Comparison of ENCODE assay signal across 18 cellular contexts in the genomic region with DNA sequence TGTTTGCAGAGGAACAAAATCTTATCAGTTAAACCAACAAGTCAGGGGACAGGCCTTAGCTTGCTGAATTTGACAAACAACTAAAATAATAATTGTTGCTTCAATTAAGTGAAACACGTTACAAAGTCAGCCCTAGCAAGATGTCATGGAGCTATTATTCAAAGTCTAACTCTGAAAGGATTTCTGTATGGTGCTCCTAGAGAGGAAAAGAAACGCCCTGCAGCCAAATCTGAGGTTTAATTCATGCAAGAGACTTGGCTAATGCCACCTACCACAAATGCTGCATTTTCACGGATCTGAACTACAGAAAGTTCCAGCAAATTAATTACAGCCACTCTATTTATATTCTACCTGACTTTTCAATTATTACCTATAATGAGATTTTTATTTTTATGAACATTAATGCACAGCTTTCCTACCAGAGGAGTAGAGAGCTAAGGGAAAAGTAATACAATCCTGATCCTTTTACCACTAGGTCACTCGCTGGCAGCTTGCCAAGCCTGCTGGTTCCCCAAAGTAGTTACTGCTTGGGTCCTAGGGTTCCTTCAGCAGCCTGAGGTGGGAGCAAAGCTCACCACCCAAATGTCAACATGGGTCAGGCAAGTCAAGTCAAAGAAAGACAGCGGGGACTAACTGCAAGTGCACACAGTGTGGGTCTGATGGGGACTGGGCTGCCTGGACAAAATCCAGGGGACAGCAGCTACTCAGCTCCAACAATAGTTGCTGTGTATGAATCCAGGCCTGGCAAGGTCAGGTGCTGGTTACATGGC. TPM values are rescaled to one million over a fixed set of nuclear protein-coding genes. Genes with fewer than 3 reads are reported as not detected.
A peak's percentile ranks its signal among the peaks of the same experiment; 100 is the strongest.
DNase-seq lines count a peak whose midpoint lies in the region; ATAC-seq and TF ChIP-seq lines count a peak whose summit lies in the region.
"Had no signal": no experiment of that assay in that cellular context is flagged by ENCODE, and none has a peak within 500 bp of the region (broad histone marks: within the 10 kb centered on the region; RNA-seq: fewer than 3 reads in every experiment).

No MANE protein-coding gene starts in this region.

- no peak for TF ChIP-seq CTCF in left ventricle myocardium inferior (IDR thresholded peaks at IDR 0.05; ENCODE audit: borderline replicate concordance)

- H3K9me3 ChIP-seq in GM23248 (ENCODE audit: low read depth) (no peaks in the 10 kb centered on the region), SJCRH30 (replicated peaks) (no peaks in the 10 kb centered on the region), left ventricle myocardium inferior (replicated peaks) (no peaks in the 10 kb centered on the region)
- H3K9me3 ChIP-seq: gastroesophageal sphincter, stomach had no signal

- no peaks in the 10 kb centered on the region for H3K79me2 ChIP-seq in GM23248 (ENCODE audit: insufficient read depth)

- no peaks in the 10 kb centered on the region for H3K36me3 ChIP-seq in GM23248 (ENCODE audit: low read depth)
- H3K36me3 ChIP-seq in SJCRH30 = no peaks in the 10 kb centered on the region
- no peaks in the 10 kb centered on the region for H3K36me3 ChIP-seq in left ventricle myocardium inferior
- H3K36me3 ChIP-seq in rectal smooth muscle tissue (ENCODE audit: control insufficient read depth, insufficient read depth, low read length) = no peaks in the 10 kb centered on the region
- H3K36me3 ChIP-seq: gastroesophageal sphincter, stomach had no signal

- no peak overlapping the region for H2AFZ ChIP-seq in GM23248

- H3K27me3 ChIP-seq in GM23248 (replicated peaks; ENCODE audit: insufficient read depth) (no peaks in the 10 kb centered on the region), SJCRH30 (no peaks in the 10 kb centered on the region), left ventricle myocardium inferior (ENCODE audit: low read depth) (no peaks in the 10 kb centered on the region), rectal smooth muscle tissue (ENCODE audit: control insufficient read depth, insufficient read depth, low read length) (no peaks in the 10 kb centered on the region)
- H3K27me3 ChIP-seq: stomach had no signal

- peaks cover 6% of the 10 kb centered on the region for H3K4me1 Mint-ChIP-seq in activated CD8-positive, alpha-beta memory T cell treated with anti-CD3 and anti-CD28 coated beads, Interleukin-2, amount 10 ng/mL, durations not matched to agents 7 days and 5 days

- CTCF ChIA-PET in activated CD8-positive, alpha-beta memory T cell treated with anti-CD3 and anti-CD28 coated beads, Interleukin-2, amount 10 ng/mL, durations not matched to agents 7 days and 5 days (lab: Charles Lee) = no interaction called here

- no peak overlapping the region for H3K27ac Mint-ChIP-seq in activated CD8-positive, alpha-beta memory T cell treated with anti-CD3 and anti-CD28 coated beads, Interleukin-2, amount 10 ng/mL, durations not matched to agents 7 days and 5 days
- H3K27ac Mint-ChIP-seq: activated CD8-positive, alpha-beta T cell treated with anti-CD3 and anti-CD28 coated beads for 36 hours; CD8-positive, alpha-beta T cell had no signal

- in situ Hi-C loops in GM23248 (cut with MboI) = no loop called here

- DNase-seq in GM23248 = peak; percentile 17
- peak; percentile 39 to 58 for DNase-seq in SJCRH30
- peak; percentile 47 for DNase-seq in left ventricle myocardium inferior
- no peak for DNase-seq in activated CD8-positive, alpha-beta memory T cell treated with anti-CD3 and anti-CD28 coated beads, Interleukin-2, amount 10 ng/mL, durations not matched to agents 7 days and 5 days
- no peak for DNase-seq in kidney glomerular epithelial cell (lab: John Stamatoyannopoulos, UW)
- no peak for DNase-seq in GDM1 (lab: John Stamatoyannopoulos, UW)
- DNase-seq: activated CD8-positive, alpha-beta T cell treated with anti-CD3 and anti-CD28 coated beads for 36 hours; activated gamma-delta T cell; CD8-positive, alpha-beta T cell; NCI-H345; PC-3; stomach; T-helper 2 cell had no signal

- H3K4me1 ChIP-seq in GM23248 (ENCODE audit: insufficient read depth) (peaks cover 30% of the 10 kb centered on the region), SJCRH30 (peaks cover 15% of the 10 kb centered on the region), left ventricle myocardium inferior (peaks cover 41% of the 10 kb centered on the region), rectal smooth muscle tissue (ENCODE audit: control insufficient read depth, insufficient read depth, low read length) (peaks cover 11% of the 10 kb centered on the region)

- H3K9me2 ChIP-seq in GM23248 (ENCODE audit: insufficient read depth) = no peaks in the 10 kb centered on the region

- H3K27me3 Mint-ChIP-seq in activated CD8-positive, alpha-beta memory T cell treated with anti-CD3 and anti-CD28 coated beads, Interleukin-2, amount 10 ng/mL, durations not matched to agents 7 days and 5 days = peaks cover 10% of the 10 kb centered on the region

- no peaks in the 10 kb centered on the region for H3K36me3 Mint-ChIP-seq in activated CD8-positive, alpha-beta memory T cell treated with anti-CD3 and anti-CD28 coated beads, Interleukin-2, amount 10 ng/mL, durations not matched to agents 7 days and 5 days
- H3K36me3 Mint-ChIP-seq: CD8-positive, alpha-beta T cell; natural killer cell treated with Interleukin-12 subunit alpha and Interleukin-12 subunit beta and Interleukin-15 and Interleukin-18, amount 100 ng/mL, for 72 hours had no signal

- H3K27ac ChIP-seq in GM23248 = no peak overlapping the region
- H3K27ac ChIP-seq in SJCRH30 = no peak overlapping the region
- no peak overlapping the region for H3K27ac ChIP-seq in left ventricle myocardium inferior (replicated peaks)
- peak overlapping the region; percentile 10 for H3K27ac ChIP-seq in rectal smooth muscle tissue (ENCODE audit: low read depth, low read length)
- H3K27ac ChIP-seq: gastroesophageal sphincter, skin epidermis, stomach had no signal

- no peak overlapping the region for H3K4me3 Mint-ChIP-seq in activated CD8-positive, alpha-beta memory T cell treated with anti-CD3 and anti-CD28 coated beads, Interleukin-2, amount 10 ng/mL, durations not matched to agents 7 days and 5 days
- H3K4me3 Mint-ChIP-seq: activated CD8-positive, alpha-beta T cell treated with anti-CD3 and anti-CD28 coated beads for 36 hours; CD8-positive, alpha-beta T cell; natural killer cell treated with Interleukin-12 subunit alpha and Interleukin-12 subunit beta and Interleukin-15 and Interleukin-18, amount 100 ng/mL, for 72 hours had no signal

- H4K20me1 ChIP-seq in GM23248 (ENCODE audit: insufficient read depth) = no peaks in the 10 kb centered on the region

- H3F3A ChIP-seq in GM23248 (ENCODE audit: insufficient read depth) = peaks cover 28% of the 10 kb centered on the region

- no peaks in the 10 kb centered on the region for H3K9me3 Mint-ChIP-seq in activated CD8-positive, alpha-beta memory T cell treated with anti-CD3 and anti-CD28 coated beads, Interleukin-2, amount 10 ng/mL, durations not matched to agents 7 days and 5 days (ENCODE audit: low read depth)
- H3K9me3 Mint-ChIP-seq: activated CD8-positive, alpha-beta T cell treated with anti-CD3 and anti-CD28 coated beads for 36 hours; CD8-positive, alpha-beta T cell; natural killer cell treated with Interleukin-12 subunit alpha and Interleukin-12 subunit beta and Interleukin-15 and Interleukin-18, amount 100 ng/mL, for 72 hours had no signal

- H3K4me2 ChIP-seq in GM23248 (ENCODE audit: unreplicated experiment) = no peak overlapping the region

- H3K9ac ChIP-seq in GM23248 (no peak overlapping the region), rectal smooth muscle tissue (ENCODE audit: low read length) (no peak overlapping the region)

- ATAC-seq in activated CD8-positive, alpha-beta memory T cell treated with anti-CD3 and anti-CD28 coated beads, Interleukin-2, amount 10 ng/mL, durations not matched to agents 7 days and 5 days = no peak
- ATAC-seq: activated CD8-positive, alpha-beta T cell treated with anti-CD3 and anti-CD28 coated beads for 36 hours; CD8-positive, alpha-beta T cell; gastroesophageal sphincter; left colon; natural killer cell treated with Interleukin-12 subunit alpha and Interleukin-12 subunit beta and Interleukin-15 and Interleukin-18, amount 100 ng/mL, for 72 hours; PC-3 had no signal

- intact Hi-C loops in left ventricle myocardium inferior (cut with micrococcal nuclease) = no loop called here

- H3K4me3 ChIP-seq in GM23248 (no peak overlapping the region), SJCRH30 (no peak overlapping the region), left ventricle myocardium inferior (no peak overlapping the region), rectal smooth muscle tissue (ENCODE audit: low read length) (no peak overlapping the region)
- H3K4me3 ChIP-seq: gastroesophageal sphincter, skin epidermis, stomach had no signal

- WGBS in GM23248 (ENCODE audit: low coverage in 1 of 2, low lambda C conversion rate in 2 of 2, missing lambda C conversion rate in 2 of 2), 2 experiments = 49 to 50% methylated on average over 5 of the region's 5 CpGs

RNA-seq across cellular contexts. Expression of gene COLGALT2, which starts 8.5 kb away (rescaled TPM):
- 1.4 and 2.7 TPM in 2 replicates for total RNA-seq in GM23248 (2014; rRNA removed; shearing (Covaris generic))
- polyA plus RNA-seq in GM23248 (2016; fragmentation: Nextera tagmentation; extraction: Ambion mirVana) = 0.91 and 0.94 TPM in 2 replicates
- total RNA-seq in SJCRH30 (2014; rRNA removed; shearing (Covaris generic)) = 0.06 and 0.28 TPM in 2 replicates
- 4.3 TPM for total RNA-seq in left ventricle myocardium inferior
- total RNA-seq in activated CD8-positive, alpha-beta memory T cell treated with anti-CD3 and anti-CD28 coated beads, Interleukin-2, amount 10 ng/mL, durations not matched to agents 7 days and 5 days = 1 to 10 TPM; 1.6 to 3.3 TPM

RNA-seq across cellular contexts. Expression of gene TSEN15, which starts 22.5 kb away (rescaled TPM):
- 52.0 and 65.3 TPM in 2 replicates for total RNA-seq in GM23248 (2014; rRNA removed; shearing (Covaris generic))
- polyA plus RNA-seq in GM23248 (2016; fragmentation: Nextera tagmentation; extraction: Ambion mirVana) = 81.9 and 83.5 TPM in 2 replicates
- 43.9 and 44.4 TPM in 2 replicates for total RNA-seq in SJCRH30 (2014; rRNA removed; shearing (Covaris generic))
- 29.4 TPM for total RNA-seq in left ventricle myocardium inferior
- 10 to 100 TPM; 37.6 to 45.1 TPM for total RNA-seq in activated CD8-positive, alpha-beta memory T cell treated with anti-CD3 and anti-CD28 coated beads, Interleukin-2, amount 10 ng/mL, durations not matched to agents 7 days and 5 days

Comparison
In these comparisons a context has a peak if more than half of its experiments do, and no peak if none do; other contexts are left out.
1. DNase-seq: peak in GM23248 (single experiment), SJCRH30 (2 of 2) and left ventricle myocardium inferior (single experiment); none in activated CD8-positive, alpha-beta memory T cell treated with anti-CD3 and anti-CD28 coated beads, Interleukin-2, amount 10 ng/mL, durations not matched to agents 7 days and 5 days (single experiment), kidney glomerular epithelial cell (single experiment) and GDM1 (single experiment).